ENCODE assay signal across 1 cellular context in genomic region chr6:73581293-73581692, GRCh38.
A peak's percentile ranks its signal among the peaks of the same experiment; 100 is the strongest.
TF ChIP-seq lines count a peak whose summit lies in the region.

No MANE protein-coding gene starts in this region.

TF ChIP-seq in HEK293, 187 proteins besides CTCF, POLR2A, EP300 and RAD21 (continued from another document):
- no peak for TF ChIP-seq ATF2 (tag by site-specific recombination; IDR thresholded peaks at IDR 0.05; ENCODE audit: low read depth)
- no peak for TF ChIP-seq SCRT2 (tag by site-specific recombination; IDR thresholded peaks at IDR 0.05)
- no peak for TF ChIP-seq ZNF792 (tag by site-specific recombination; IDR thresholded peaks at IDR 0.05)
- no peak for TF ChIP-seq ZNF791 (tag by site-specific recombination; IDR thresholded peaks at IDR 0.05)
- no peak for TF ChIP-seq ZNF530 (tag by site-specific recombination; IDR thresholded peaks at IDR 0.05; ENCODE audit: low read depth)
- TF ChIP-seq ZNF174 (tag by site-specific recombination; IDR thresholded peaks at IDR 0.05) = no peak
- TF ChIP-seq SETDB1 (IDR thresholded peaks at IDR 0.05; ENCODE audit: insufficient read length, low read length) = peak; percentile 50
- peak; percentile 54; the same call in 1 of the 2 replicates for TF ChIP-seq ZNF580 (tag by site-specific recombination; IDR thresholded peaks at IDR 0.05)
- no peak for TF ChIP-seq ZNF239 (tag by site-specific recombination; IDR thresholded peaks at IDR 0.05)
- no peak for TF ChIP-seq KLF7 (tag by site-specific recombination; IDR thresholded peaks at IDR 0.05; ENCODE audit: borderline replicate concordance)
- TF ChIP-seq ZNF664 (tag by site-specific recombination; IDR thresholded peaks at IDR 0.05) = no peak
- no peak for TF ChIP-seq ZNF639 (tag by site-specific recombination; IDR thresholded peaks at IDR 0.05)
- no peak for TF ChIP-seq ZBTB6 (tag by site-specific recombination; IDR thresholded peaks at IDR 0.05)
- no peak for TF ChIP-seq ZFP37 (tag by site-specific recombination; IDR thresholded peaks at IDR 0.05)
- no peak for TF ChIP-seq ZNF596 (tag by site-specific recombination; IDR thresholded peaks at IDR 0.05)
- TF ChIP-seq ZNF10 (tag by site-specific recombination; IDR thresholded peaks at IDR 0.05) = no peak
- no peak for TF ChIP-seq ZNF214 (tag by site-specific recombination; IDR thresholded peaks at IDR 0.05; ENCODE audit: borderline replicate concordance)
